Comparison of ENCODE assay signal across 8 cellular contexts in the genomic region with DNA sequence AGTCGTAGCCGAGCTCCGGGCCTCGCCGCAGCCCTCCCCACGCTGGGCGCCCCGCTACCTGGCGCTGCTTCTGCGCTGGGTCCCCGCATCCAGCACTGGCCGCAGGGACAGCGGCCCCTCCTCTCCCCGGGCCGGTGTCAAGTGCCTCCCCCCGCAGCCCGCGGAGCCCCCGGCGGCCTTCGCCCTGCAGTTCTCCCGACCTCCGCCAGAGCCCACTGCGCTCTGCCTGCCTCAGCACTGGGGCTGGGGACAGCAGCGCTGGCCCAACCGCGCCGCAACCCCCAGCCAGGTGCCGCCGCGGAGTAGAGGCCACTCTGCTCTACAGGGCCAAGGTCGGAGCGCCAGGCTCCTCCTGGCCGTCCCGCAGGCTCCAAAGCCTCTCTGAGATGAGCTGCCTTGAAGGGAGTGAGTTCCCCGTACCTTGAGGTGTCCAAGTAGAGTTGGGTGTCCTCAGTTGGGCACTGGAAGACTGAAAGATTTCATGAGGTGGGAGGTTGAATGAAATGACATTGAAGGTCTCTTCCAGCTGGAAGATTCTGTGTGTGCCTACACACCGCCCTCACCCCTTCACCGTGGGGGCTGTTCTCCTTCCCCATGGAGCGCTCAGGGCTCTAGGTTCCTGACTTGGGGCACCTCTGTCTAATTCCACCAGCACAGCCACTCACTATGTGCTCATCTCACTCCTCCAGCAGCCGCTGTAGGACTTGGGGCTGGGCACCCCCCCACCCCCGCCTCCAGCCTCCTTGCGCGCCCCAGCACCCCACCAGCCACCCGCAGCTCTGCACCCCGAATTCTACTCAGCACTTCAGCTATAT. TPM values are rescaled to one million over a fixed set of nuclear protein-coding genes. Genes with fewer than 3 reads are reported as not detected.
DNase-seq lines count a peak whose midpoint lies in the region; ATAC-seq and TF ChIP-seq lines count a peak whose summit lies in the region.

No MANE protein-coding gene starts in this region.

- H3K4me3 ChIP-seq in esophagus squamous epithelium = peak overlapping the region; percentile 64 to 84 (median 80)
- H3K4me3 ChIP-seq in muscle layer of colon (ENCODE audit: low read depth in 1 of 2, low read length in 2 of 2) = peak overlapping the region; percentile 27 to 68

- DNase-seq in Caki2 (ENCODE audit: low read depth) (peak; percentile 91), HUDEP-2 (lab: John Stamatoyannopoulos, UW; ENCODE audit: unreplicated experiment in 76 of 76) (peak in 67 of 76 experiments; percentile 4 to 74 (median 47)), OCI-M1 (lab: John Stamatoyannopoulos, UW) (peak; percentile 84), esophagus squamous epithelium (lab: John Stamatoyannopoulos, UW) (no peak)
- DNase-seq in activated T-cell treated with anti-CD3 and anti-CD28 coated beads, Interleukin-2, amount 50 U/mL, for 48 hours = peak; percentile 85 to 90
- peak; percentile 62 for DNase-seq in stimulated activated CD8-positive, alpha-beta memory T cell treated with anti-CD3 and anti-CD28 coated beads, Interleukin-7, amount 100 ng/mL, for 24 hours (ENCODE audit: low read depth)

- H3K36me3 ChIP-seq in esophagus squamous epithelium = no peaks in the 10 kb centered on the region
- no peaks in the 10 kb centered on the region for H3K36me3 ChIP-seq in muscle layer of colon (ENCODE audit: insufficient read depth, low read length)

- H3K27ac ChIP-seq in esophagus squamous epithelium (peak overlapping the region; percentile 64 to 91 (median 82)), muscle layer of colon (ENCODE audit: low read depth, low read length) (peak overlapping the region; percentile 61)

- H3K9me3 ChIP-seq in esophagus squamous epithelium (no peaks in the 10 kb centered on the region), muscle layer of colon (ENCODE audit: low read length) (no peaks in the 10 kb centered on the region)

- H3K27me3 ChIP-seq in esophagus squamous epithelium = no peaks in the 10 kb centered on the region
- H3K27me3 ChIP-seq in muscle layer of colon (ENCODE audit: control insufficient read depth in 1 of 2, insufficient read depth in 2 of 2, low read length in 2 of 2) = no peaks in the 10 kb centered on the region

- in situ Hi-C loops in Caki2 (cut with HindIII; ENCODE audit: low pct_unique_long_range_greater_than_20kb, low sequenced_read_pairs) = no loop called here

- H3K4me1 ChIP-seq in esophagus squamous epithelium = peaks cover 13 to 40% (median 17%) of the 10 kb centered on the region in 3 donors
- H3K4me1 ChIP-seq in muscle layer of colon (ENCODE audit: insufficient read depth, low read length) = peaks cover 34% of the 10 kb centered on the region

- TF ChIP-seq CTCF in esophagus squamous epithelium (IDR thresholded peaks at IDR 0.05) = peak; percentile 94 to 98 (median 98)

- peak; percentile 77 for ATAC-seq in GM21367 (IDR thresholded peaks at IDR 0.05; ENCODE audit: unreplicated experiment)

- WGBS in esophagus squamous epithelium, 2 donors = 90% methylated on average over 5 of the region's 45 CpGs; no CpG with 5 or more reads in 1 of the 2 donors

- no peak for TF ChIP-seq POLR2A in esophagus squamous epithelium (IDR thresholded peaks at IDR 0.05)

- no peak overlapping the region for H3K9ac ChIP-seq in muscle layer of colon (ENCODE audit: low read length)

- intact Hi-C loops in esophagus squamous epithelium (cut with DNase I) = no loop called here

RNA-seq across cellular contexts. Expression of gene DNMT3A, which starts 0.9 kb away (rescaled TPM):
- 4.9 and 20.2 TPM in 2 replicates for total RNA-seq in Caki2 (2014; rRNA removed; shearing (Covaris generic); ENCODE audit: low replicate concordance)
- 10 to 100 TPM in 1 of 4 donors, 1 to 10 TPM in 3; 4.1 to 13.6 (median 8.2) TPM for total RNA-seq in esophagus squamous epithelium
